1 cellular context compared by ENCODE assay signal in the genomic region with DNA sequence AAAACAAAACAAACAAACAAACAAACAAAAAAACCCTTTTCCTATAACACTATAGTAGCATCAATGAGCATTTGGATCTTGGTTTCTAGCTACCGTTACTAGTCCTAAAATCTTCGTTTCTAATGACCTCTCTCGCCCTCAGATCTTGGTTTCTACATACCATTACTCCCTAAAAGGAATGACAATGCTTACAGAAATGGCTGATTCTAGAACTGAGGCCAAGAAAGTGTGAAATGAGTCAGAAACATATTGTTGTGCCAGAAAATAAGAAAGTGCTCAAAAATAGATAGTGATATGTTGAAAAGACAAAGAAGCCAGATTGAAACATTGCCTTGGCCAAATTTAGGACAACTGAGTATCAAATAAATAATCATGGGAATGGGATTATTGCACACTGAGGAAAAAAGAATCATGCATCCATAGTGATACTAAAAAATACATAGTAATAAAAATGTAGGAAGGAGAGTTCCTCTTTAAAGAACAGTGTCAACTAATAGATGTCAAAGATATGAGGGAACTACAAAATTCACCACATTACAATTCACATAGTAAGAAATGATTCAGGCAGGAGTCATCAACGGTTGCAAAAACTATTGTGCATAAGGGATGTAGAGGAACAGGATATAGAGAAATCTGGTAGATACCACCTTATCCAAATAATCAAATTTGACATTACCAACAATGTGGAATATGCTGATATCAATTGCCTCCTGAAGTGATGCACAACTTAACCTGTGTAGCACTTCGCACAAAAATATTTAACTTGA.
A peak's percentile ranks its signal among the peaks of the same experiment; 100 is the strongest.
TF ChIP-seq lines count a peak whose summit lies in the region.

No MANE protein-coding gene starts in this region.

TF ChIP-seq in SK-N-SH, 30 proteins besides CTCF, POLR2A, EP300 and RAD21 (continued from another document):
- TF ChIP-seq, protein P1, sequence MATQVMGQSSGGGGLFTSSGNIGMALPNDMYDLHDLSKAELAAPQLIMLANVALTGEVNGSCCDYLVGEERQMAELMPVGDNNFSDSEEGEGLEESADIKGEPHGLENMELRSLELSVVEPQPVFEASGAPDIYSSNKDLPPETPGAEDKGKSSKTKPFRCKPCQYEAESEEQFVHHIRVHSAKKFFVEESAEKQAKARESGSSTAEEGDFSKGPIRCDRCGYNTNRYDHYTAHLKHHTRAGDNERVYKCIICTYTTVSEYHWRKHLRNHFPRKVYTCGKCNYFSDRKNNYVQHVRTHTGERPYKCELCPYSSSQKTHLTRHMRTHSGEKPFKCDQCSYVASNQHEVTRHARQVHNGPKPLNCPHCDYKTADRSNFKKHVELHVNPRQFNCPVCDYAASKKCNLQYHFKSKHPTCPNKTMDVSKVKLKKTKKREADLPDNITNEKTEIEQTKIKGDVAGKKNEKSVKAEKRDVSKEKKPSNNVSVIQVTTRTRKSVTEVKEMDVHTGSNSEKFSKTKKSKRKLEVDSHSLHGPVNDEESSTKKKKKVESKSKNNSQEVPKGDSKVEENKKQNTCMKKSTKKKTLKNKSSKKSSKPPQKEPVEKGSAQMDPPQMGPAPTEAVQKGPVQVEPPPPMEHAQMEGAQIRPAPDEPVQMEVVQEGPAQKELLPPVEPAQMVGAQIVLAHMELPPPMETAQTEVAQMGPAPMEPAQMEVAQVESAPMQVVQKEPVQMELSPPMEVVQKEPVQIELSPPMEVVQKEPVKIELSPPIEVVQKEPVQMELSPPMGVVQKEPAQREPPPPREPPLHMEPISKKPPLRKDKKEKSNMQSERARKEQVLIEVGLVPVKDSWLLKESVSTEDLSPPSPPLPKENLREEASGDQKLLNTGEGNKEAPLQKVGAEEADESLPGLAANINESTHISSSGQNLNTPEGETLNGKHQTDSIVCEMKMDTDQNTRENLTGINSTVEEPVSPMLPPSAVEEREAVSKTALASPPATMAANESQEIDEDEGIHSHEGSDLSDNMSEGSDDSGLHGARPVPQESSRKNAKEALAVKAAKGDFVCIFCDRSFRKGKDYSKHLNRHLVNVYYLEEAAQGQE (IDR thresholded peaks at IDR 0.05; ENCODE audit: low read depth, low read length), result no peak
- peak; percentile 80 for TF ChIP-seq TEAD4 (IDR thresholded peaks at IDR 0.05; ENCODE audit: borderline replicate concordance, insufficient read depth)
- TF ChIP-seq, protein P2, sequence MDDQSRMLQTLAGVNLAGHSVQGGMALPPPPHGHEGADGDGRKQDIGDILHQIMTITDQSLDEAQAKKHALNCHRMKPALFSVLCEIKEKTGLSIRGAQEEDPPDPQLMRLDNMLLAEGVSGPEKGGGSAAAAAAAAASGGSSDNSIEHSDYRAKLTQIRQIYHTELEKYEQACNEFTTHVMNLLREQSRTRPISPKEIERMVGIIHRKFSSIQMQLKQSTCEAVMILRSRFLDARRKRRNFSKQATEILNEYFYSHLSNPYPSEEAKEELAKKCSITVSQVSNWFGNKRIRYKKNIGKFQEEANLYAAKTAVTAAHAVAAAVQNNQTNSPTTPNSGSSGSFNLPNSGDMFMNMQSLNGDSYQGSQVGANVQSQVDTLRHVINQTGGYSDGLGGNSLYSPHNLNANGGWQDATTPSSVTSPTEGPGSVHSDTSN (IDR thresholded peaks at IDR 0.05), result peak; percentile 92
- peak; percentile 96 for TF ChIP-seq FOSL2 (IDR thresholded peaks at IDR 0.05; ENCODE audit: borderline replicate concordance, low read depth)
- TF ChIP-seq SIN3A (IDR thresholded peaks at IDR 0.05; ENCODE audit: borderline replicate concordance, low read depth, low read length), result no peak
- TF ChIP-seq RFX5 (IDR thresholded peaks at IDR 0.05; ENCODE audit: low read length), result no peak
- no peak for TF ChIP-seq GABPA (IDR thresholded peaks at IDR 0.05; ENCODE audit: low read depth)
